Comparison of ENCODE assay signal across 1 cellular context in genomic region chr2:136175466-136175865, GRCh38.
TF ChIP-seq lines count a peak whose summit lies in the region.

No MANE protein-coding gene starts in this region.

TF ChIP-seq in HepG2, 621 proteins besides CTCF, POLR2A, EP300 and RAD21:
- TF ChIP-seq SAFB2 (CRISPR knock-in tag; IDR thresholded peaks at IDR 0.05; ENCODE audit: borderline replicate concordance, low read depth), result no peak
- no peak for TF ChIP-seq ZBTB26 (CRISPR knock-in tag; IDR thresholded peaks at IDR 0.05; ENCODE audit: borderline replicate concordance)
- TF ChIP-seq NR2F2 (IDR thresholded peaks at IDR 0.05; ENCODE audit: borderline replicate concordance, low read depth), result no peak
- no peak for TF ChIP-seq HHEX (CRISPR knock-in tag; IDR thresholded peaks at IDR 0.05)
- TF ChIP-seq ZNF564 (CRISPR knock-in tag; IDR thresholded peaks at IDR 0.05), result no peak
- no peak for TF ChIP-seq ZNF629 (CRISPR knock-in tag; conservative IDR thresholded peaks at IDR 0.05)
- no peak for TF ChIP-seq ZNF264 (CRISPR knock-in tag; IDR thresholded peaks at IDR 0.05)
- TF ChIP-seq ZFX (CRISPR knock-in tag; IDR thresholded peaks at IDR 0.05; ENCODE audit: low read depth), result no peak
- TF ChIP-seq KDM4B (CRISPR knock-in tag; IDR thresholded peaks at IDR 0.05), result no peak
- no peak for TF ChIP-seq TGIF2 (CRISPR knock-in tag; IDR thresholded peaks at IDR 0.05)
- TF ChIP-seq ZNF362 (CRISPR knock-in tag; IDR thresholded peaks at IDR 0.05; ENCODE audit: borderline replicate concordance), result no peak
